ENCODE assay signal across 2 cellular contexts in the genomic region with DNA sequence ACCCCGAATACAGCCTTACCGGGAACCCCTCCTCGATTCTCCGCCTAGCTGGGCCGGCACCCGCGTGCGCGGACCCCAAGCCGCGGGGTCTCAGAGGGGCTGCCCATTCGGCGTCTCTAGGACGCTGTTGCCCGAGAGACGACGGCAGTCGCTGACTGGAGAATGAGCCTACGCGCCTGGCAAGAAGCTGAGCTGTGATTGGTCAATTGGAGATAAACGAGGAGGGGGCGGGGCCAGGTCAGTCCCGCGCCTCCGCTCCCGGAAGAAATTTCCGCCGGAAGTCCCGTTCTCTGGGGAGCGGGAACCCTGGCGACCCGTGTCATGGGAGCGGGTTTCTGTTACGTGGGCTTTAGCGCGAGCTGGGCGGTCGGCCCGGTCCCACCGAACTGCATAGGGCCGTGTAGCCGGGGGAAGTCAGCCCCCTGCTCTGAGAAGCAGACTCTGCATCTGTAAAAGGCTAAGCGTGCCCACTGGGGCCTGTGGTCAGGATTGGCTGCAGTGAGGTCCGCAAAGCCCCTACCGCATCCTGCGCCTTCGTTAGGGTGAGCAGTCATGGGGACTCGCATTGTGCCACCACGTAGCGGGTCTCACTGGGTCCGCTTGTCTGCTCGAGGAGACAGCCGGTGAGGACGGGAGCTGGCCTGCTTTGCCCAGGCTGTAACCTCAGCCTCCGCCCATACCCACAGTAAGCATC.
TF ChIP-seq lines count a peak whose summit lies in the region.

A gene with protein sequence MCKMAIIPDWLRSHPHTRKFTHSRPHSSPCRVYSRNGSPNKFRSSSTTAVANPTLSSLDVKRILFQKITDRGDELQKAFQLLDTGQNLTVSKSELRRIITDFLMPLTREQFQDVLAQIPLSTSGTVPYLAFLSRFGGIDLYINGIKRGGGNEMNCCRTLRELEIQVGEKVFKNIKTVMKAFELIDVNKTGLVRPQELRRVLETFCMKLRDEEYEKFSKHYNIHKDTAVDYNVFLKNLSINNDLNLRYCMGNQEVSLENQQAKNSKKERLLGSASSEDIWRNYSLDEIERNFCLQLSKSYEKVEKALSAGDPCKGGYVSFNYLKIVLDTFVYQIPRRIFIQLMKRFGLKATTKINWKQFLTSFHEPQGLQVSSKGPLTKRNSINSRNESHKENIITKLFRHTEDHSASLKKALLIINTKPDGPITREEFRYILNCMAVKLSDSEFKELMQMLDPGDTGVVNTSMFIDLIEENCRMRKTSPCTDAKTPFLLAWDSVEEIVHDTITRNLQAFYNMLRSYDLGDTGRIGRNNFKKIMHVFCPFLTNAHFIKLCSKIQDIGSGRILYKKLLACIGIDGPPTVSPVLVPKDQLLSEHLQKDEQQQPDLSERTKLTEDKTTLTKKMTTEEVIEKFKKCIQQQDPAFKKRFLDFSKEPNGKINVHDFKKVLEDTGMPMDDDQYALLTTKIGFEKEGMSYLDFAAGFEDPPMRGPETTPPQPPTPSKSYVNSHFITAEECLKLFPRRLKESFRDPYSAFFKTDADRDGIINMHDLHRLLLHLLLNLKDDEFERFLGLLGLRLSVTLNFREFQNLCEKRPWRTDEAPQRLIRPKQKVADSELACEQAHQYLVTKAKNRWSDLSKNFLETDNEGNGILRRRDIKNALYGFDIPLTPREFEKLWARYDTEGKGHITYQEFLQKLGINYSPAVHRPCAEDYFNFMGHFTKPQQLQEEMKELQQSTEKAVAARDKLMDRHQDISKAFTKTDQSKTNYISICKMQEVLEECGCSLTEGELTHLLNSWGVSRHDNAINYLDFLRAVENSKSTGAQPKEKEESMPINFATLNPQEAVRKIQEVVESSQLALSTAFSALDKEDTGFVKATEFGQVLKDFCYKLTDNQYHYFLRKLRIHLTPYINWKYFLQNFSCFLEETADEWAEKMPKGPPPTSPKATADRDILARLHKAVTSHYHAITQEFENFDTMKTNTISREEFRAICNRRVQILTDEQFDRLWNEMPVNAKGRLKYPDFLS (N-terminal part only) (minus strand): TSS at position 157 of the 694 bp plus-strand sequence. CDS start 29,987 bp downstream, outside the sequence.

TF ChIP-seq in liver, 16 proteins besides CTCF, POLR2A, EP300 and RAD21 (continued from another document):
- TF ChIP-seq HNF4G (IDR thresholded peaks at IDR 0.05) (no peak), ZBTB33 (IDR thresholded peaks at IDR 0.05) (peak; percentile 67), RXRA (IDR thresholded peaks at IDR 0.05) (peak; percentile 20 to 28), SP1 (IDR thresholded peaks at IDR 0.05) (peak; percentile 96), JUND (IDR thresholded peaks at IDR 0.05) (no peak)
- TF ChIP-seq, protein P1, sequence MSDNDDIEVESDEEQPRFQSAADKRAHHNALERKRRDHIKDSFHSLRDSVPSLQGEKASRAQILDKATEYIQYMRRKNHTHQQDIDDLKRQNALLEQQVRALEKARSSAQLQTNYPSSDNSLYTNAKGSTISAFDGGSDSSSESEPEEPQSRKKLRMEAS (IDR thresholded peaks at IDR 0.05) = peak; percentile 80
TF ChIP-seq in liver: peak in this region for 5.

TF ChIP-seq in HepG2, 621 proteins besides CTCF, POLR2A, EP300 and RAD21 (continued from another document):
- TF ChIP-seq SIN3A (IDR thresholded peaks at IDR 0.05; ENCODE audit: borderline replicate concordance, low read depth, low read length) = no peak
- no peak for TF ChIP-seq FOXC1 (CRISPR knock-in tag; IDR thresholded peaks at IDR 0.05; ENCODE audit: borderline replicate concordance)
- TF ChIP-seq GPBP1L1 (CRISPR knock-in tag; IDR thresholded peaks at IDR 0.05) = no peak
- no peak for TF ChIP-seq MAFG (CRISPR knock-in tag; IDR thresholded peaks at IDR 0.05)
- TF ChIP-seq, protein P2, sequence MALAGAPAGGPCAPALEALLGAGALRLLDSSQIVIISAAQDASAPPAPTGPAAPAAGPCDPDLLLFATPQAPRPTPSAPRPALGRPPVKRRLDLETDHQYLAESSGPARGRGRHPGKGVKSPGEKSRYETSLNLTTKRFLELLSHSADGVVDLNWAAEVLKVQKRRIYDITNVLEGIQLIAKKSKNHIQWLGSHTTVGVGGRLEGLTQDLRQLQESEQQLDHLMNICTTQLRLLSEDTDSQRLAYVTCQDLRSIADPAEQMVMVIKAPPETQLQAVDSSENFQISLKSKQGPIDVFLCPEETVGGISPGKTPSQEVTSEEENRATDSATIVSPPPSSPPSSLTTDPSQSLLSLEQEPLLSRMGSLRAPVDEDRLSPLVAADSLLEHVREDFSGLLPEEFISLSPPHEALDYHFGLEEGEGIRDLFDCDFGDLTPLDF (CRISPR knock-in tag; IDR thresholded peaks at IDR 0.05) = no peak
- TF ChIP-seq SMAD1 (CRISPR knock-in tag; IDR thresholded peaks at IDR 0.05; ENCODE audit: borderline replicate concordance, low read depth) = no peak
- no peak for TF ChIP-seq PRMT3 (CRISPR knock-in tag; IDR thresholded peaks at IDR 0.05; ENCODE audit: borderline replicate concordance, low read depth)
- TF ChIP-seq, protein P3, sequence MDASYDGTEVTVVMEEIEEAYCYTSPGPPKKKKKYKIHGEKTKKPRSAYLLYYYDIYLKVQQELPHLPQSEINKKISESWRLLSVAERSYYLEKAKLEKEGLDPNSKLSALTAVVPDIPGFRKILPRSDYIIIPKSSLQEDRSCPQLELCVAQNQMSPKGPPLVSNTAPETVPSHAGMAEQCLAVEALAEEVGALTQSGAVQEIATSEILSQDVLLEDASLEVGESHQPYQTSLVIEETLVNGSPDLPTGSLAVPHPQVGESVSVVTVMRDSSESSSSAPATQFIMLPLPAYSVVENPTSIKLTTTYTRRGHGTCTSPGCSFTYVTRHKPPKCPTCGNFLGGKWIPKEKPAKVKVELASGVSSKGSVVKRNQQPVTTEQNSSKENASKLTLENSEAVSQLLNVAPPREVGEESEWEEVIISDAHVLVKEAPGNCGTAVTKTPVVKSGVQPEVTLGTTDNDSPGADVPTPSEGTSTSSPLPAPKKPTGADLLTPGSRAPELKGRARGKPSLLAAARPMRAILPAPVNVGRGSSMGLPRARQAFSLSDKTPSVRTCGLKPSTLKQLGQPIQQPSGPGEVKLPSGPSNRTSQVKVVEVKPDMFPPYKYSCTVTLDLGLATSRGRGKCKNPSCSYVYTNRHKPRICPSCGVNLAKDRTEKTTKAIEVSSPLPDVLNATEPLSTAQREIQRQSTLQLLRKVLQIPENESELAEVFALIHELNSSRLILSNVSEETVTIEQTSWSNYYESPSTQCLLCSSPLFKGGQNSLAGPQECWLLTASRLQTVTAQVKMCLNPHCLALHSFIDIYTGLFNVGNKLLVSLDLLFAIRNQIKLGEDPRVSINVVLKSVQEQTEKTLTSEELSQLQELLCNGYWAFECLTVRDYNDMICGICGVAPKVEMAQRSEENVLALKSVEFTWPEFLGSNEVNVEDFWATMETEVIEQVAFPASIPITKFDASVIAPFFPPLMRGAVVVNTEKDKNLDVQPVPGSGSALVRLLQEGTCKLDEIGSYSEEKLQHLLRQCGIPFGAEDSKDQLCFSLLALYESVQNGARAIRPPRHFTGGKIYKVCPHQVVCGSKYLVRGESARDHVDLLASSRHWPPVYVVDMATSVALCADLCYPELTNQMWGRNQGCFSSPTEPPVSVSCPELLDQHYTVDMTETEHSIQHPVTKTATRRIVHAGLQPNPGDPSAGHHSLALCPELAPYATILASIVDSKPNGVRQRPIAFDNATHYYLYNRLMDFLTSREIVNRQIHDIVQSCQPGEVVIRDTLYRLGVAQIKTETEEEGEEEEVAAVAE (CRISPR knock-in tag; IDR thresholded peaks at IDR 0.05; ENCODE audit: borderline replicate concordance) = no peak
- no peak for TF ChIP-seq ISX (CRISPR knock-in tag; conservative IDR thresholded peaks at IDR 0.05)
- no peak for TF ChIP-seq CEBPB (IDR thresholded peaks at IDR 0.05; ENCODE audit: borderline replicate concordance, low read depth, low read length)
- no peak for TF ChIP-seq IKZF4 (CRISPR knock-in tag; IDR thresholded peaks at IDR 0.05; ENCODE audit: borderline replicate concordance, low read depth, not compliant biosample characterization)
- TF ChIP-seq, protein P4, sequence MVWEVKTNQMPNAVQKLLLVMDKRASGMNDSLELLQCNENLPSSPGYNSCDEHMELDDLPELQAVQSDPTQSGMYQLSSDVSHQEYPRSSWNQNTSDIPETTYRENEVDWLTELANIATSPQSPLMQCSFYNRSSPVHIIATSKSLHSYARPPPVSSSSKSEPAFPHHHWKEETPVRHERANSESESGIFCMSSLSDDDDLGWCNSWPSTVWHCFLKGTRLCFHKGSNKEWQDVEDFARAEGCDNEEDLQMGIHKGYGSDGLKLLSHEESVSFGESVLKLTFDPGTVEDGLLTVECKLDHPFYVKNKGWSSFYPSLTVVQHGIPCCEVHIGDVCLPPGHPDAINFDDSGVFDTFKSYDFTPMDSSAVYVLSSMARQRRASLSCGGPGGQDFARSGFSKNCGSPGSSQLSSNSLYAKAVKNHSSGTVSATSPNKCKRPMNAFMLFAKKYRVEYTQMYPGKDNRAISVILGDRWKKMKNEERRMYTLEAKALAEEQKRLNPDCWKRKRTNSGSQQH (CRISPR knock-in tag; IDR thresholded peaks at IDR 0.05; ENCODE audit: low read depth) = no peak
- TF ChIP-seq ZKSCAN1 (IDR thresholded peaks at IDR 0.05; ENCODE audit: low read length) = no peak
- no peak for TF ChIP-seq EEA1 (CRISPR knock-in tag; IDR thresholded peaks at IDR 0.05; ENCODE audit: borderline replicate concordance)
- TF ChIP-seq ZNF276 (CRISPR knock-in tag; IDR thresholded peaks at IDR 0.05; ENCODE audit: low read depth) = no peak
- TF ChIP-seq, protein P5, sequence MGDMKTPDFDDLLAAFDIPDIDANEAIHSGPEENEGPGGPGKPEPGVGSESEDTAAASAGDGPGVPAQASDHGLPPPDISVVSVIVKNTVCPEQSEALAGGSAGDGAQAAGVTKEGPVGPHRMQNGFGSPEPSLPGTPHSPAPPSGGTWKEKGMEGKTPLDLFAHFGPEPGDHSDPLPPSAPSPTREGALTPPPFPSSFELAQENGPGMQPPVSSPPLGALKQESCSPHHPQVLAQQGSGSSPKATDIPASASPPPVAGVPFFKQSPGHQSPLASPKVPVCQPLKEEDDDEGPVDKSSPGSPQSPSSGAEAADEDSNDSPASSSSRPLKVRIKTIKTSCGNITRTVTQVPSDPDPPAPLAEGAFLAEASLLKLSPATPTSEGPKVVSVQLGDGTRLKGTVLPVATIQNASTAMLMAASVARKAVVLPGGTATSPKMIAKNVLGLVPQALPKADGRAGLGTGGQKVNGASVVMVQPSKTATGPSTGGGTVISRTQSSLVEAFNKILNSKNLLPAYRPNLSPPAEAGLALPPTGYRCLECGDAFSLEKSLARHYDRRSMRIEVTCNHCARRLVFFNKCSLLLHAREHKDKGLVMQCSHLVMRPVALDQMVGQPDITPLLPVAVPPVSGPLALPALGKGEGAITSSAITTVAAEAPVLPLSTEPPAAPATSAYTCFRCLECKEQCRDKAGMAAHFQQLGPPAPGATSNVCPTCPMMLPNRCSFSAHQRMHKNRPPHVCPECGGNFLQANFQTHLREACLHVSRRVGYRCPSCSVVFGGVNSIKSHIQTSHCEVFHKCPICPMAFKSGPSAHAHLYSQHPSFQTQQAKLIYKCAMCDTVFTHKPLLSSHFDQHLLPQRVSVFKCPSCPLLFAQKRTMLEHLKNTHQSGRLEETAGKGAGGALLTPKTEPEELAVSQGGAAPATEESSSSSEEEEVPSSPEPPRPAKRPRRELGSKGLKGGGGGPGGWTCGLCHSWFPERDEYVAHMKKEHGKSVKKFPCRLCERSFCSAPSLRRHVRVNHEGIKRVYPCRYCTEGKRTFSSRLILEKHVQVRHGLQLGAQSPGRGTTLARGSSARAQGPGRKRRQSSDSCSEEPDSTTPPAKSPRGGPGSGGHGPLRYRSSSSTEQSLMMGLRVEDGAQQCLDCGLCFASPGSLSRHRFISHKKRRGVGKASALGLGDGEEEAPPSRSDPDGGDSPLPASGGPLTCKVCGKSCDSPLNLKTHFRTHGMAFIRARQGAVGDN (CRISPR knock-in tag; IDR thresholded peaks at IDR 0.05) = no peak
- no peak for TF ChIP-seq FLYWCH1 (CRISPR knock-in tag; IDR thresholded peaks at IDR 0.05)
- no peak for TF ChIP-seq TCF7L2 (IDR thresholded peaks at IDR 0.05; ENCODE audit: low read depth, low read length)
